ENCODE assay signal across 19 cellular contexts in genomic region chr1:167711797-167712196, GRCh38. TPM values are rescaled to one million over a fixed set of nuclear protein-coding genes. Genes with fewer than 3 reads are reported as not detected.
DNase-seq lines count a peak whose midpoint lies in the region; ATAC-seq and TF ChIP-seq lines count a peak whose summit lies in the region.
"Had no signal": no experiment of that assay in that cellular context is flagged by ENCODE, and none has a peak within 500 bp of the region (broad histone marks: within the 10 kb centered on the region; RNA-seq: fewer than 3 reads in every experiment).

No MANE protein-coding gene starts in this region.

- peaks cover 31 to 46% (median 44%) of the 10 kb centered on the region in 3 donors for H3K4me1 Mint-ChIP-seq in IgD-negative memory B cell
- H3K4me1 Mint-ChIP-seq in central memory CD8-positive, alpha-beta T cell: peaks cover 41% of the 10 kb centered on the region
- peaks cover 43% of the 10 kb centered on the region for H3K4me1 Mint-ChIP-seq in activated CD4-positive, alpha-beta T cell treated with anti-CD3 and anti-CD28 coated beads for 36 hours

- H3K9ac ChIP-seq in subcutaneous abdominal adipose tissue (ENCODE audit: low read length in 5 of 5): no peak overlapping the region

- H3K27ac ChIP-seq in subcutaneous abdominal adipose tissue (ENCODE audit: low read depth, low read length): peak overlapping the region; percentile 24
- H3K27ac ChIP-seq: C4-2B had no signal

- H3K9me3 Mint-ChIP-seq in IgD-negative memory B cell: peaks cover 0 to 5% (median 0%) of the 10 kb centered on the region in 3 donors
- peaks cover 12% of the 10 kb centered on the region for H3K9me3 Mint-ChIP-seq in central memory CD8-positive, alpha-beta T cell
- H3K9me3 Mint-ChIP-seq in activated CD4-positive, alpha-beta T cell treated with anti-CD3 and anti-CD28 coated beads for 36 hours (ENCODE audit: low read depth): no peaks in the 10 kb centered on the region

- ATAC-seq in central memory CD8-positive, alpha-beta T cell (replicated peaks; ENCODE audit: extremely low read depth, poor library complexity, severe bottlenecking): no peak
- ATAC-seq in mucosa of descending colon: peak; percentile 36
- no peak for ATAC-seq in activated CD4-positive, alpha-beta T cell treated with anti-CD3 and anti-CD28 coated beads for 36 hours
- ATAC-seq in GM21529 (IDR thresholded peaks at IDR 0.05; ENCODE audit: unreplicated experiment): no peak

- no peaks in the 10 kb centered on the region for H3K36me3 Mint-ChIP-seq in IgD-negative memory B cell
- H3K36me3 Mint-ChIP-seq in central memory CD8-positive, alpha-beta T cell (ENCODE audit: insufficient read depth): peaks cover 42% of the 10 kb centered on the region
- peaks cover 8% of the 10 kb centered on the region for H3K36me3 Mint-ChIP-seq in activated CD4-positive, alpha-beta T cell treated with anti-CD3 and anti-CD28 coated beads for 36 hours (ENCODE audit: low read depth)

- no peak for DNase-seq in central memory CD8-positive, alpha-beta T cell (ENCODE audit: low spot score in 2 of 2)
- DNase-seq in mucosa of descending colon: peak in 2 of 3 donors; percentile 50 to 57
- DNase-seq in activated CD4-positive, alpha-beta T cell treated with anti-CD3 and anti-CD28 coated beads for 36 hours: no peak
- DNase-seq in NCI-H1436 (lab: John Stamatoyannopoulos, UW): no peak
- DNase-seq in activated CD8-positive, alpha-beta memory T cell treated with anti-CD3 and anti-CD28 coated beads for 24 hours: no peak
- DNase-seq: GDM1, H7, Karpas-422, MV-4-11, NCI-H187, NCI-H2107, NCI-H446 treated with DMSO at 0.1 percent for 48 hours, NCI-H526 treated with DMSO at 0.1 percent for 48 hours, OCI-M1, SHP77 treated with DMSO at 0.1 percent for 48 hours had no signal

- H3K27me3 ChIP-seq in subcutaneous abdominal adipose tissue (ENCODE audit: control insufficient read depth in 5 of 5, insufficient read depth in 4 of 5, low read length in 5 of 5): no peaks in the 10 kb centered on the region

- H3K4me1 ChIP-seq in mucosa of descending colon (ENCODE audit: low read depth) (peaks cover 10% of the 10 kb centered on the region), subcutaneous abdominal adipose tissue (ENCODE audit: control insufficient read depth in 5 of 5, insufficient read depth in 5 of 5, low read length in 5 of 5) (peaks cover 0 to 33% (median 23%) of the 10 kb centered on the region in 5 donors)

- H3K27me3 Mint-ChIP-seq in IgD-negative memory B cell: no peaks in the 10 kb centered on the region
- H3K27me3 Mint-ChIP-seq in central memory CD8-positive, alpha-beta T cell: peaks cover 15% of the 10 kb centered on the region
- H3K27me3 Mint-ChIP-seq in activated CD4-positive, alpha-beta T cell treated with anti-CD3 and anti-CD28 coated beads for 36 hours: no peaks in the 10 kb centered on the region

- H3K27ac Mint-ChIP-seq in IgD-negative memory B cell: peak overlapping the region in 2 of 3 donors; percentile 57 to 72
- H3K27ac Mint-ChIP-seq in central memory CD8-positive, alpha-beta T cell (ENCODE audit: low read depth): peak overlapping the region; percentile 50
- no peak overlapping the region for H3K27ac Mint-ChIP-seq in activated CD4-positive, alpha-beta T cell treated with anti-CD3 and anti-CD28 coated beads for 36 hours

- CTCF ChIA-PET in activated CD4-positive, alpha-beta T cell treated with anti-CD3 and anti-CD28 coated beads for 36 hours (lab: Charles Lee): interaction anchor here (1.0 kb wide), 1 partner anchor 112 kb away, joined by 3 read pairs; no protein-coding TSS in a partner anchor

- intact Hi-C loops in mucosa of descending colon (cut with DNase I, micrococcal nuclease): no loop called here
- intact Hi-C loops in activated CD4-positive, alpha-beta T cell treated with anti-CD3 and anti-CD28 coated beads for 36 hours (cut with DNase I, micrococcal nuclease): loop anchor here (5.0 to 10.0 kb wide), 2 partner anchors 254 to 373 kb away; no protein-coding TSS in a partner anchor

- H3K4me3 Mint-ChIP-seq in IgD-negative memory B cell: peak overlapping the region in 2 of 4 donors; percentile 4 to 53
- H3K4me3 Mint-ChIP-seq in central memory CD8-positive, alpha-beta T cell: no peak overlapping the region
- no peak overlapping the region for H3K4me3 Mint-ChIP-seq in activated CD4-positive, alpha-beta T cell treated with anti-CD3 and anti-CD28 coated beads for 36 hours

- H3K36me3 ChIP-seq in mucosa of descending colon (ENCODE audit: low read depth): no peaks in the 10 kb centered on the region
- no peaks in the 10 kb centered on the region for H3K36me3 ChIP-seq in subcutaneous abdominal adipose tissue (ENCODE audit: control insufficient read depth in 5 of 5, insufficient read depth in 5 of 5, low read length in 5 of 5)

- H3K9me3 ChIP-seq in mucosa of descending colon: no peaks in the 10 kb centered on the region
- H3K9me3 ChIP-seq in subcutaneous abdominal adipose tissue (ENCODE audit: control insufficient read depth in 5 of 5, low read length in 5 of 5): no peaks in the 10 kb centered on the region

- POLR2A ChIA-PET in activated CD4-positive, alpha-beta T cell treated with anti-CD3 and anti-CD28 coated beads for 36 hours (lab: Charles Lee): no interaction called here

- TF ChIP-seq CTCF in mucosa of descending colon (IDR thresholded peaks at IDR 0.05): no peak

- H3K4me3 ChIP-seq in mucosa of descending colon (no peak overlapping the region), subcutaneous abdominal adipose tissue (ENCODE audit: low read depth in 1 of 5, low read length in 5 of 5) (no peak overlapping the region)

RNA-seq across cellular contexts. Expression of gene MPZL1, which starts 10.0 kb away (rescaled TPM):
- polyA plus RNA-seq in IgD-negative memory B cell: 33.8 TPM
- total RNA-seq in mucosa of descending colon: 100 to 1,000 TPM in 2 of 3 donors, 10 to 100 TPM in 1; 95.6 to 117 (median 103) TPM
- total RNA-seq in activated CD4-positive, alpha-beta T cell treated with anti-CD3 and anti-CD28 coated beads for 36 hours: 10 to 100 TPM; 22.3 to 23.0 TPM

Comparison
In these comparisons a context has a peak if more than half of its experiments do, and no peak if none do; other contexts are left out.
1. DNase-seq: peak in mucosa of descending colon (2 of 3); none in central memory CD8-positive, alpha-beta T cell (0 of 2), activated CD4-positive, alpha-beta T cell treated with anti-CD3 and anti-CD28 coated beads for 36 hours (single experiment), NCI-H1436 (single experiment) and activated CD8-positive, alpha-beta memory T cell treated with anti-CD3 and anti-CD28 coated beads for 24 hours (single experiment).
2. RNA of gene MPZL1, which starts 10.0 kb away (total RNA-seq): 95.6 to 117 TPM in mucosa of descending colon; 22.3 to 23.0 TPM in activated CD4-positive, alpha-beta T cell treated with anti-CD3 and anti-CD28 coated beads for 36 hours; every median in the first group is over 4 times any median in the second.
3. intact Hi-C loops: an anchor here in activated CD4-positive, alpha-beta T cell treated with anti-CD3 and anti-CD28 coated beads for 36 hours (5.0 to 10.0 kb wide); none called in mucosa of descending colon.